8 cellular contexts compared by ENCODE assay signal in genomic region chr5:97182571-97183099, GRCh38.
DNase-seq lines count a peak whose midpoint lies in the region; ATAC-seq and TF ChIP-seq lines count a peak whose summit lies in the region.

No MANE protein-coding gene starts in this region.

- H3K27ac Mint-ChIP-seq in stimulated activated naive CD8-positive, alpha-beta T cell treated with anti-CD3 and anti-CD28 coated beads, Interleukin-15, Interleukin-2, amounts not matched to agents 100 ng/mL and 50 ng/mL, for 24 hours = peak overlapping the region; percentile 100

- H3K4me1 ChIP-seq in tibial artery = peaks cover 0 to 29% (median 11%) of the 10 kb centered on the region in 4 donors

- peak overlapping the region; percentile 91 for H3K4me3 Mint-ChIP-seq in stimulated activated naive CD8-positive, alpha-beta T cell treated with anti-CD3 and anti-CD28 coated beads, Interleukin-15, Interleukin-2, amounts not matched to agents 100 ng/mL and 50 ng/mL, for 24 hours

- no peaks in the 10 kb centered on the region for H3K27me3 ChIP-seq in layer of hippocampus (ENCODE audit: control insufficient read depth, insufficient read depth, low read length)
- H3K27me3 ChIP-seq in tibial artery = no peaks in the 10 kb centered on the region

- peaks cover 13 to 14% (median 13%) of the 10 kb centered on the region in 3 donors for H3K36me3 ChIP-seq in tibial artery

- ATAC-seq in stimulated activated naive CD8-positive, alpha-beta T cell treated with anti-CD3 and anti-CD28 coated beads, Interleukin-15, Interleukin-2, amounts not matched to agents 100 U/mL and 50 U/mL, for 24 hours = no peak
- ATAC-seq in HG03025 (IDR thresholded peaks at IDR 0.05; ENCODE audit: low FRiP score, unreplicated experiment) = no peak
- ATAC-seq in GM21423 (IDR thresholded peaks at IDR 0.05; ENCODE audit: unreplicated experiment) = no peak

- H3K4me1 Mint-ChIP-seq in stimulated activated naive CD8-positive, alpha-beta T cell treated with anti-CD3 and anti-CD28 coated beads, Interleukin-15, Interleukin-2, amounts not matched to agents 100 ng/mL and 50 ng/mL, for 24 hours (ENCODE audit: low read depth) = peaks cover 39% of the 10 kb centered on the region

- no peak for TF ChIP-seq CTCF in tibial artery (IDR thresholded peaks at IDR 0.05)

- H3K27me3 Mint-ChIP-seq in stimulated activated naive CD8-positive, alpha-beta T cell treated with anti-CD3 and anti-CD28 coated beads, Interleukin-15, Interleukin-2, amounts not matched to agents 100 ng/mL and 50 ng/mL, for 24 hours = no peaks in the 10 kb centered on the region

- H3K4me3 ChIP-seq in tibial artery = peak overlapping the region; percentile 71 to 75

- intact Hi-C loops in tibial artery (cut with DNase I; ENCODE audit: low total_unique reads) = loop anchor here (5.0 kb wide), 1 partner anchor 1590 kb away; the partner anchor contains the start of gene RGMB

- H3K9me3 ChIP-seq in tibial artery = no peaks in the 10 kb centered on the region

- DNase-seq in stimulated activated naive CD8-positive, alpha-beta T cell treated with anti-CD3 and anti-CD28 coated beads, Interleukin-15, Interleukin-2, amounts not matched to agents 100 U/mL and 50 U/mL, for 24 hours = no peak
- peak; percentile 7 for DNase-seq in amniotic epithelial cell (ENCODE audit: low read depth)
- no peak for DNase-seq in tibial artery
- no peak for DNase-seq in activated gamma-delta T cell treated with Interleukin-2 at 50 U/mL for 16 hours

- H3K27ac ChIP-seq in layer of hippocampus (ENCODE audit: low read depth, low read length) (peak overlapping the region; percentile 96), tibial artery (peak overlapping the region; percentile 81 to 84)

- H3K36me3 Mint-ChIP-seq in stimulated activated naive CD8-positive, alpha-beta T cell treated with anti-CD3 and anti-CD28 coated beads, Interleukin-15, Interleukin-2, amounts not matched to agents 100 ng/mL and 50 ng/mL, for 24 hours (ENCODE audit: low read depth) = peaks cover 46% of the 10 kb centered on the region

- peaks cover 5% of the 10 kb centered on the region for H3K9me3 Mint-ChIP-seq in stimulated activated naive CD8-positive, alpha-beta T cell treated with anti-CD3 and anti-CD28 coated beads, Interleukin-15, Interleukin-2, amounts not matched to agents 100 ng/mL and 50 ng/mL, for 24 hours
